In the genomic region with DNA sequence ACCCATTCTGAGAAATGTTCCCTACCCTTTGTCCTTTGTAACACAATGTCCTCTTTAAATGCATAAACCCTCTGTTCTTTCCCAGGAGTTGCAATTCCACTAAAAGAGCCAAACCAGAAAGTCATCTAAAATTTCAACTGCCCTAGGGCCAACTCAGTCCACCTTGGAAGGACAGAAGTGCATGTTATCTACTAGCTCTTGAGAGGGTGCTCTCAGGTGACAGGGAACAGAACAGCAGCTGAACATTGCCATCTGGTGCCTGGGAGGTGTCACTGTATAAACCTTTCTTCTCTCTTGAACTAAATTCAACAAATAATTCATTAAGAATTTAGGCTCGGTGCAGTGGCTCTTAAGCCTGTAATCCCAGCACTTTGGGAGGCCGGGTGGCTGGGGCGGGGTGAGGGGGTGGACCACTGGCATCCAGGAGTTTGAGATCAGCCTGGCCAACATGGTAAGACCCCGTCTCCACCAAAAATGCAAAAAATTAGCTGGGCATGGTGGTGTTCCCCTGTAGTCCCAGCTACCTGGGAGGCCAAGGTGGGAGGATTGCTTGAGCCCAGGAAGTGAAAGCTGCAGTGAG, we compare ENCODE assay signal across 8 cellular contexts. TPM values are rescaled to one million over a fixed set of nuclear protein-coding genes. Genes with fewer than 3 reads are reported as not detected.
DNase-seq lines count a peak whose midpoint lies in the region; ATAC-seq, FAIRE-seq and TF ChIP-seq lines count a peak whose summit lies in the region.

No MANE protein-coding gene starts in this region.

- H3K27me3 Mint-ChIP-seq in activated CD4-positive, alpha-beta T cell treated with anti-CD3 and anti-CD28 coated beads, Interleukin-2, amount 10 ng/mL, durations not matched to agents 7 days and 5 days, result peaks cover 2% of the 10 kb centered on the region
- H3K27me3 Mint-ChIP-seq in endothelial cell (ENCODE audit: unreplicated experiment), result no peaks in the 10 kb centered on the region

- peak; percentile 16 for FAIRE-seq in D721Med (lab: Jason Lieb, UNC)

- no peak overlapping the region for H3K4me3 ChIP-seq in HAP-1
- H3K4me3 ChIP-seq in tibial artery, result no peak overlapping the region

- H3K4me1 ChIP-seq in HAP-1 (no peaks in the 10 kb centered on the region; the same call in 1 of the 2 replicates), tibial artery (peaks cover 0 to 10% (median 3%) of the 10 kb centered on the region in 4 donors)

- no peak overlapping the region for H3K4me3 Mint-ChIP-seq in activated CD4-positive, alpha-beta T cell treated with anti-CD3 and anti-CD28 coated beads, Interleukin-2, amount 10 ng/mL, durations not matched to agents 7 days and 5 days
- H3K4me3 Mint-ChIP-seq in endothelial cell (ENCODE audit: unreplicated experiment), result no peak overlapping the region

- no peaks in the 10 kb centered on the region for H3K9me3 Mint-ChIP-seq in activated CD4-positive, alpha-beta T cell treated with anti-CD3 and anti-CD28 coated beads, Interleukin-2, amount 10 ng/mL, durations not matched to agents 7 days and 5 days
- no peaks in the 10 kb centered on the region for H3K9me3 Mint-ChIP-seq in endothelial cell (ENCODE audit: unreplicated experiment)

- no peak for ATAC-seq in GM21529 (IDR thresholded peaks at IDR 0.05; ENCODE audit: unreplicated experiment)

- H3K9me3 ChIP-seq in HAP-1 (no peaks in the 10 kb centered on the region), tibial artery (no peaks in the 10 kb centered on the region)

- no peaks in the 10 kb centered on the region for H3K36me3 Mint-ChIP-seq in activated CD4-positive, alpha-beta T cell treated with anti-CD3 and anti-CD28 coated beads, Interleukin-2, amount 10 ng/mL, durations not matched to agents 7 days and 5 days (ENCODE audit: low read depth)
- H3K36me3 Mint-ChIP-seq in endothelial cell (ENCODE audit: low read depth, unreplicated experiment), result no peaks in the 10 kb centered on the region

- H3K27me3 ChIP-seq in HAP-1 (ENCODE audit: low read depth), result no peaks in the 10 kb centered on the region
- no peaks in the 10 kb centered on the region for H3K27me3 ChIP-seq in tibial artery

- intact Hi-C loops in tibial artery (cut with DNase I; ENCODE audit: low total_unique reads), result loop anchor here (1.0 to 5.0 kb wide), 2 partner anchors 91 to 138 kb away; no protein-coding TSS in a partner anchor

- CTCF ChIA-PET in activated CD4-positive, alpha-beta T cell treated with anti-CD3 and anti-CD28 coated beads, Interleukin-2, amount 10 ng/mL, durations not matched to agents 7 days and 5 days (lab: Charles Lee), result interaction anchor here (0.7 to 1.3 kb wide), 3 partner anchors 9 to 20 kb away, joined by 3 to 4 read pairs (median 4); no protein-coding TSS in a partner anchor

- in situ Hi-C loops in HAP-1 (cut with MboI; ENCODE audit: low sequenced_read_pairs), result loop anchor here (5.0 kb wide), 1 partner anchor 139 kb away; no protein-coding TSS in a partner anchor

- TF ChIP-seq CTCF in D721Med (IDR thresholded peaks at IDR 0.05; ENCODE audit: insufficient read depth, missing control alignments) (peak; percentile 90), endothelial cell (IDR thresholded peaks at IDR 0.05; ENCODE audit: unreplicated experiment) (peak; percentile 47), tibial artery (IDR thresholded peaks at IDR 0.05) (peak; percentile 72 to 84)

- peak overlapping the region; percentile 30 to 51 for H3K27ac ChIP-seq in tibial artery

- DNase-seq in D721Med (ENCODE audit: insufficient read length, low spot score) (no peak), HAP-1 (ENCODE audit: low spot score in 2 of 2) (peak; percentile 70 to 72), NCI-H2196 (lab: John Stamatoyannopoulos, UW; ENCODE audit: unreplicated experiment) (peak; percentile 55), endothelial cell (ENCODE audit: low spot score) (peak; percentile 21), mucosa of gallbladder (ENCODE audit: low spot score) (peak; percentile 54), tibial artery (peak; percentile 49 to 66)
- DNase-seq in activated CD4-positive, alpha-beta T cell treated with anti-CD3 and anti-CD28 coated beads, Interleukin-2, amount 10 ng/mL, durations not matched to agents 7 days and 5 days, result peak; percentile 54

- POLR2A ChIA-PET in activated CD4-positive, alpha-beta T cell treated with anti-CD3 and anti-CD28 coated beads, Interleukin-2, amount 10 ng/mL, durations not matched to agents 7 days and 5 days (lab: Charles Lee), result no interaction called here

- peak overlapping the region; percentile 7 for H3K27ac Mint-ChIP-seq in activated CD4-positive, alpha-beta T cell treated with anti-CD3 and anti-CD28 coated beads, Interleukin-2, amount 10 ng/mL, durations not matched to agents 7 days and 5 days
- H3K27ac Mint-ChIP-seq in endothelial cell (ENCODE audit: unreplicated experiment), result no peak overlapping the region

- H3K4me1 Mint-ChIP-seq in activated CD4-positive, alpha-beta T cell treated with anti-CD3 and anti-CD28 coated beads, Interleukin-2, amount 10 ng/mL, durations not matched to agents 7 days and 5 days, result peaks cover 6% of the 10 kb centered on the region
- peaks cover 12% of the 10 kb centered on the region for H3K4me1 Mint-ChIP-seq in endothelial cell (ENCODE audit: unreplicated experiment)

- H3K36me3 ChIP-seq in HAP-1 (replicated peaks) (no peaks in the 10 kb centered on the region), tibial artery (no peaks in the 10 kb centered on the region)

RNA-seq across cellular contexts. Expression of a gene that starts 10.3 kb away (rescaled TPM):
- under 1 TPM; 0.25 to 0.40 TPM for total RNA-seq in activated CD4-positive, alpha-beta T cell treated with anti-CD3 and anti-CD28 coated beads, Interleukin-2, amount 10 ng/mL, durations not matched to agents 7 days and 5 days
- total RNA-seq in endothelial cell (ENCODE audit: unreplicated experiment) (188 TPM), mucosa of gallbladder (125 TPM)

Comparison
In these comparisons a context has a peak if more than half of its experiments do, and no peak if none do; other contexts are left out.
1. RNA of a gene that starts 10.3 kb away (total RNA-seq): 188 TPM in endothelial cell (single experiment) and 125 TPM in mucosa of gallbladder (single experiment); 0.25 to 0.40 TPM in activated CD4-positive, alpha-beta T cell treated with anti-CD3 and anti-CD28 coated beads, Interleukin-2, amount 10 ng/mL, durations not matched to agents 7 days and 5 days; every median in the first group is over 10 times any median in the second.
2. Peak in every context shown above with its lines, with median percentiles within 50 percentile points of each other: CTCF ChIP-seq.